ENCODE assay signal across 18 cellular contexts in genomic region chr5:80069251-80069650, GRCh38. TPM values are rescaled to one million over a fixed set of nuclear protein-coding genes. Genes with fewer than 3 reads are reported as not detected.
DNase-seq lines count a peak whose midpoint lies in the region; ATAC-seq and TF ChIP-seq lines count a peak whose summit lies in the region.
"Had no signal": no experiment of that assay in that cellular context is flagged by ENCODE, and none has a peak within 500 bp of the region (broad histone marks: within the 10 kb centered on the region; RNA-seq: fewer than 3 reads in every experiment).

No MANE protein-coding gene starts in this region.

- H3K9me2 ChIP-seq in GM23248 (ENCODE audit: insufficient read depth): no peaks in the 10 kb centered on the region
- H3K9me2 ChIP-seq in OCI-LY7 (ENCODE audit: insufficient read depth, low read length): no peaks in the 10 kb centered on the region

- H3K79me2 ChIP-seq in GM23248 (ENCODE audit: insufficient read depth): no peaks in the 10 kb centered on the region
- no peaks in the 10 kb centered on the region for H3K79me2 ChIP-seq in OCI-LY7 (ENCODE audit: insufficient read depth, low read depth, low read length)

- whole genome bisulfite sequencing in GM23248 (ENCODE audit: low coverage in 1 of 2, low lambda C conversion rate in 2 of 2, missing lambda C conversion rate in 2 of 2), 2 experiments: 37 to 50% methylated on average over 2 of the region's 2 CpGs
- 78 to 88% methylated on average over 2 of the region's 2 CpGs for WGBS in transverse colon (ENCODE audit: low coverage in 1 of 2), 2 donors

- H4K20me1 ChIP-seq in GM23248 (ENCODE audit: insufficient read depth) (no peaks in the 10 kb centered on the region), OCI-LY7 (ENCODE audit: insufficient read depth, low read length) (no peaks in the 10 kb centered on the region)

- H3K27me3 ChIP-seq in GM23248 (replicated peaks; ENCODE audit: insufficient read depth): no peaks in the 10 kb centered on the region
- H3K27me3 ChIP-seq in transverse colon: no peaks in the 10 kb centered on the region

- H3K9me3 Mint-ChIP-seq in nephron: no peaks in the 10 kb centered on the region
- H3K9me3 Mint-ChIP-seq: H9 had no signal

- peaks cover 4% of the 10 kb centered on the region for H3K36me3 Mint-ChIP-seq in nephron (ENCODE audit: low read depth)

- in situ Hi-C loops in GM23248 (cut with MboI) (no loop called here), transverse colon (cut with MboI; ENCODE audit: low pct_ligation_motif_present in 1 of 4, low pct_unique_long_range_greater_than_20kb in 1 of 4, low sequenced_read_pairs in 3 of 4) (no loop called here)

- no peaks in the 10 kb centered on the region for H3K36me3 ChIP-seq in GM23248 (ENCODE audit: low read depth)
- H3K36me3 ChIP-seq in OCI-LY7 (ENCODE audit: insufficient read depth, low read length): no peaks in the 10 kb centered on the region
- H3K36me3 ChIP-seq in transverse colon: no peaks in the 10 kb centered on the region

- ATAC-seq in GM18907 (IDR thresholded peaks at IDR 0.05; ENCODE audit: unreplicated experiment) (no peak), GM21529 (IDR thresholded peaks at IDR 0.05; ENCODE audit: unreplicated experiment) (no peak)
- ATAC-seq: HepG2 had no signal

- peaks cover 16% of the 10 kb centered on the region for H3K4me1 Mint-ChIP-seq in nephron

- intact Hi-C loops in OCI-LY7 (cut with micrococcal nuclease; ENCODE audit: unreplicated experiment) (no loop called here), transverse colon (cut with DNase I; ENCODE audit: low total_unique reads) (no loop called here)

- peak overlapping the region in 2 of 3 experiments; percentile 70 to 75 for H3K27ac Mint-ChIP-seq in nephron

- peak overlapping the region; percentile 41; the same call in 1 of the 2 replicates for H2AFZ ChIP-seq in GM23248
- peak overlapping the region; percentile 80; the same call in 1 of the 2 replicates for H2AFZ ChIP-seq in OCI-LY7 (ENCODE audit: low read length)

- TF ChIP-seq CTCF in AG10803 (conservative IDR thresholded peaks at IDR 0.05; ENCODE audit: low read length) (no peak), OCI-LY7 (conservative IDR thresholded peaks at IDR 0.05; ENCODE audit: low read length) (no peak), nephron (IDR thresholded peaks at IDR 0.05; ENCODE audit: unreplicated experiment in 3 of 3) (no peak), transverse colon (IDR thresholded peaks at IDR 0.05) (no peak)

- H3K4me3 Mint-ChIP-seq in nephron: no peak overlapping the region
- H3K4me3 Mint-ChIP-seq: H9 had no signal

- no peak overlapping the region for H3K9ac ChIP-seq in GM23248

- H3K27ac ChIP-seq in GM23248 (no peak overlapping the region), OCI-LY7 (ENCODE audit: low read depth, low read length, poor library complexity, severe bottlenecking) (no peak overlapping the region), transverse colon (no peak overlapping the region)

- TF ChIP-seq EP300 in transverse colon (IDR thresholded peaks at IDR 0.05; ENCODE audit: low read depth): no peak

- POLR2A ChIA-PET in OCI-LY7 (lab: Charles Lee): interaction anchor here (0.5 to 0.9 kb wide), 3 partner anchors 32 to 578 kb away, joined by 3 to 6 read pairs (median 3); no protein-coding TSS in a partner anchor

- CTCF ChIA-PET in OCI-LY7 (lab: Charles Lee; ENCODE audit: unreplicated experiment): no interaction called here

- peaks cover 12% of the 10 kb centered on the region for H3K4me1 ChIP-seq in GM23248 (ENCODE audit: insufficient read depth)
- H3K4me1 ChIP-seq in OCI-LY7 (ENCODE audit: insufficient read depth, low read length, poor library complexity, severe bottlenecking): peaks cover 22% of the 10 kb centered on the region
- peaks cover 0 to 11% (median 4%) of the 10 kb centered on the region in 4 donors for H3K4me1 ChIP-seq in transverse colon
- H3K4me1 ChIP-seq: Caco-2 had no signal

- no TSS peak for BruUV-seq in OCI-LY7 (replicated peaks; lab: Mats Ljungman, UMichigan)

- H3K27me3 Mint-ChIP-seq in nephron (ENCODE audit: low read depth): peaks cover 8% of the 10 kb centered on the region

- no peak overlapping the region for H3K4me3 ChIP-seq in AG10803 (ENCODE audit: low read length)
- no peak overlapping the region for H3K4me3 ChIP-seq in GM23248
- H3K4me3 ChIP-seq in OCI-LY7 (ENCODE audit: low read depth, low read length, poor library complexity, severe bottlenecking): no peak overlapping the region
- H3K4me3 ChIP-seq in transverse colon: no peak overlapping the region

- TF ChIP-seq POLR2A in transverse colon (IDR thresholded peaks at IDR 0.05): no peak

- DNase-seq in AG10803 (ENCODE audit: low read depth) (peak; percentile 86), GM23248 (no peak), OCI-LY7 (ENCODE audit: low spot score) (no peak), transverse colon (no peak)
- DNase-seq: activated CD4-positive, alpha-beta T cell treated with anti-CD3 and anti-CD28 coated beads for 4 hours; activated gamma-delta T cell treated with Interleukin-2 at 50 U/mL for 16 hours; Caco-2; central memory CD4-positive, alpha-beta T cell; EL; erythroblast; glutamatergic neuron; H9; NCI-H187 treated with DMSO at 0.1 percent for 48 hours; stimulated activated CD8-positive, alpha-beta memory T cell treated with anti-CD3 and anti-CD28 coated beads, Interleukin-4, amount 100 ng/mL, for 48 hours had no signal

- 0 out of 2 replicates have a peak, but pooled peaks cover 5% of the 10 kb centered on the region for H3F3A ChIP-seq in GM23248 (ENCODE audit: insufficient read depth)

- H3K4me2 ChIP-seq in GM23248 (ENCODE audit: unreplicated experiment): no peak overlapping the region
- H3K4me2 ChIP-seq in OCI-LY7 (ENCODE audit: low read length): peak overlapping the region; percentile 59

- no peaks in the 10 kb centered on the region for H3K9me3 ChIP-seq in GM23248 (ENCODE audit: low read depth)
- H3K9me3 ChIP-seq in OCI-LY7 (ENCODE audit: low read length): no peaks in the 10 kb centered on the region
- H3K9me3 ChIP-seq in transverse colon: no peaks in the 10 kb centered on the region
- H3K9me3 ChIP-seq: Caco-2 had no signal

RNA-seq across cellular contexts. Expression of gene THBS4, which starts 34.1 kb away (rescaled TPM):
- under 0.01 and 0.43 TPM in 2 replicates for total RNA-seq in GM23248 (2014; rRNA removed; shearing (Covaris generic))
- 0.70 and 0.74 TPM in 2 replicates for polyA plus RNA-seq in GM23248 (2016; fragmentation: Nextera tagmentation; extraction: Ambion mirVana)
- total RNA-seq in OCI-LY7 (2014; rRNA removed; shearing (Covaris generic)): 1.8 and 4.5 TPM in 2 replicates
- 3.9 and 4.2 TPM in 2 replicates for total RNA-seq in OCI-LY7 (2022)
- 100 to 1,000 TPM in 1 of 4 donors, 10 to 100 TPM in 1, 1 to 10 TPM in 2; 5.3 to 116 (median 9.1) TPM for total RNA-seq in transverse colon
- total RNA-seq: Caco-2 had no signal
